In the genomic region with DNA sequence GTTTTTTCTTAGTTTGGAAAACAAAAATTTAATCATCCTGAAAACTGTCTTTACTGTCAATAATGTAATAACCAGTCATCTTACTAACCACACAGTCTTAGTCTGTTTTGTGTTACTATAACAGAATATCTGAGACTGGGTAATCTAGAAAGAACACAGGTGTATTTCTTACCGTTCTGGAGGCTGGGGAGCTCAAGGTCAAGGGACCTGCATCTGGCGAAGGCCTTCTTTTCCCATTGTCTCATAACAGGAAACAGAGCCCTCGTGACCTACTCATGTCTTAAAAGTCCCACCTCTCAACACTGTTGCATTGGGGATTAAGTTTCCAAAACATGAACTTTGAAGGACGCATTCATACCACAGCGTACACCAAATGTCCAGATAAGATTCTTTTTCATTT, we compare ENCODE assay signal across 20 cellular contexts.
A peak's percentile ranks its signal among the peaks of the same experiment; 100 is the strongest.
DNase-seq lines count a peak whose midpoint lies in the region; ATAC-seq, FAIRE-seq and TF ChIP-seq lines count a peak whose summit lies in the region.
"Had no signal": no experiment of that assay in that cellular context is flagged by ENCODE, and none has a peak within 500 bp of the region (broad histone marks: within the 10 kb centered on the region; RNA-seq: fewer than 3 reads in every experiment).

No MANE protein-coding gene starts in this region.

- no peaks in the 10 kb centered on the region for H3K36me3 Mint-ChIP-seq in CD8-positive, alpha-beta memory T cell
- H3K36me3 Mint-ChIP-seq: CD14-positive monocyte; CD4-positive, alpha-beta memory T cell; CD4-positive, CD25-positive, alpha-beta regulatory T cell had no signal

- H4K20me1 ChIP-seq in OCI-LY1 (ENCODE audit: insufficient read depth, low read length) (no peaks in the 10 kb centered on the region), SU-DHL-6 (ENCODE audit: low read depth, low read length) (no peaks in the 10 kb centered on the region)
- H4K20me1 ChIP-seq: BLaER1 had no signal

- CTCF ChIA-PET in CD8-positive, alpha-beta memory T cell (lab: Charles Lee), result no interaction called here

- H3F3A ChIP-seq in OCI-LY1 (ENCODE audit: insufficient read depth, low read length) (no peaks in the 10 kb centered on the region), SU-DHL-6 (ENCODE audit: insufficient read depth) (no peaks in the 10 kb centered on the region)

- H3K27ac Mint-ChIP-seq in CD8-positive, alpha-beta memory T cell, result no peak overlapping the region
- H3K27ac Mint-ChIP-seq: CD14-positive monocyte; CD4-positive, CD25-positive, alpha-beta regulatory T cell had no signal

- no peak overlapping the region for H3K4me3 Mint-ChIP-seq in CD8-positive, alpha-beta memory T cell
- H3K4me3 Mint-ChIP-seq: CD14-positive monocyte; CD4-positive, alpha-beta memory T cell; CD4-positive, CD25-positive, alpha-beta regulatory T cell had no signal

- no peak overlapping the region for H3K9ac ChIP-seq in OCI-LY1 (ENCODE audit: low read length)
- H3K9ac ChIP-seq in SU-DHL-6 (ENCODE audit: low read length), result no peak overlapping the region
- H3K9ac ChIP-seq: BLaER1 had no signal

- H3K9me2 ChIP-seq in OCI-LY1 (ENCODE audit: low read depth, low read length) (no peaks in the 10 kb centered on the region), SU-DHL-6 (replicated peaks; ENCODE audit: insufficient read depth, low read length) (no peaks in the 10 kb centered on the region)

- H3K79me2 ChIP-seq in OCI-LY1 (ENCODE audit: insufficient read depth, low read length) (no peaks in the 10 kb centered on the region), SU-DHL-6 (ENCODE audit: insufficient read depth, low read length) (no peaks in the 10 kb centered on the region)

- POLR2A ChIA-PET in CD8-positive, alpha-beta memory T cell (lab: Charles Lee), result no interaction called here

- intact Hi-C loops in pancreas (cut with DNase I), result no loop called here

- peaks cover 7% of the 10 kb centered on the region for H3K9me3 ChIP-seq in OCI-LY1 (ENCODE audit: low read length)
- no peaks in the 10 kb centered on the region for H3K9me3 ChIP-seq in SU-DHL-6 (ENCODE audit: insufficient read depth, low read length)
- no peaks in the 10 kb centered on the region for H3K9me3 ChIP-seq in pancreas
- no peaks in the 10 kb centered on the region for H3K9me3 ChIP-seq in CD8-positive, alpha-beta memory T cell (ENCODE audit: low read length)
- H3K9me3 ChIP-seq: BE2C, BLaER1, Caco-2 had no signal

- peaks cover 6 to 29% (median 12%) of the 10 kb centered on the region in 5 donors for H3K9me3 Mint-ChIP-seq in CD8-positive, alpha-beta memory T cell

- ATAC-seq in pancreas, result peak; percentile 30 to 72 (median 54)

- H3K27ac ChIP-seq in OCI-LY1 (ENCODE audit: low read depth, low read length, poor library complexity, severe bottlenecking) (no peak overlapping the region), SU-DHL-6 (ENCODE audit: low read depth, low read length) (no peak overlapping the region), pancreas (no peak overlapping the region)
- H3K27ac ChIP-seq in CD8-positive, alpha-beta memory T cell (ENCODE audit: low read depth, low read length), result no peak overlapping the region
- H3K27ac ChIP-seq: 22Rv1, BLaER1 had no signal

- no peak for FAIRE-seq in pancreas (lab: Jason Lieb, UNC)
- FAIRE-seq: D721Med, G401.6, GM12891 had no signal

- DNase-seq in pancreas (peak in 2 of 6 donors; percentile 16 to 26), 8988T (no peak)
- no peak for DNase-seq in CD8-positive, alpha-beta memory T cell
- DNase-seq: ACHN; BE2C; C1 segment of cervical spinal cord; Caco-2; Calu3; CD4-positive, alpha-beta memory T cell; CD4-positive, CD25-positive, alpha-beta regulatory T cell; DMS79 treated with DMSO at 0.1 percent for 48 hours; GF-D8 had no signal

- no peaks in the 10 kb centered on the region for H3K27me3 Mint-ChIP-seq in CD8-positive, alpha-beta memory T cell
- H3K27me3 Mint-ChIP-seq: CD4-positive, alpha-beta memory T cell; CD4-positive, CD25-positive, alpha-beta regulatory T cell had no signal

- no peaks in the 10 kb centered on the region for H3K27me3 ChIP-seq in OCI-LY1 (ENCODE audit: insufficient read depth, low read length)
- H3K27me3 ChIP-seq in SU-DHL-6 (ENCODE audit: low read length), result no peaks in the 10 kb centered on the region
- H3K27me3 ChIP-seq in pancreas, result no peaks in the 10 kb centered on the region
- H3K27me3 ChIP-seq in CD8-positive, alpha-beta memory T cell (ENCODE audit: insufficient read depth, low read length, poor library complexity, severe bottlenecking), result no peaks in the 10 kb centered on the region
- H3K27me3 ChIP-seq: BE2C, BLaER1 had no signal

- H3K4me1 ChIP-seq in OCI-LY1 (ENCODE audit: insufficient read depth, low read length, severe bottlenecking) (peaks cover 5% of the 10 kb centered on the region), pancreas (no peaks in the 10 kb centered on the region)
- H3K4me1 ChIP-seq in CD8-positive, alpha-beta memory T cell (ENCODE audit: insufficient read depth, low read length), result no peaks in the 10 kb centered on the region
- H3K4me1 ChIP-seq: BE2C, Caco-2 had no signal

- H3K36me3 ChIP-seq in OCI-LY1 (ENCODE audit: insufficient read depth, low read length) (no peaks in the 10 kb centered on the region), SU-DHL-6 (ENCODE audit: low read length) (no peaks in the 10 kb centered on the region), pancreas (no peaks in the 10 kb centered on the region)
- H3K36me3 ChIP-seq in CD8-positive, alpha-beta memory T cell (ENCODE audit: insufficient read depth, low read length), result no peaks in the 10 kb centered on the region
- H3K36me3 ChIP-seq: BE2C, BLaER1 had no signal

- no peaks in the 10 kb centered on the region for H3K4me1 Mint-ChIP-seq in CD8-positive, alpha-beta memory T cell
- H3K4me1 Mint-ChIP-seq: CD14-positive monocyte; CD4-positive, alpha-beta memory T cell; CD4-positive, CD25-positive, alpha-beta regulatory T cell had no signal

- H3K4me2 ChIP-seq in OCI-LY1 (ENCODE audit: low read length) (no peak overlapping the region), SU-DHL-6 (ENCODE audit: low read depth, low read length, poor library complexity, severe bottlenecking) (no peak overlapping the region)
- H3K4me2 ChIP-seq: BLaER1 had no signal

- 39 to 56% methylated on average over 5 of the region's 5 CpGs for WGBS in pancreas, 2 donors

- peak overlapping the region; percentile 38; the same call in 1 of the 2 replicates for H2AFZ ChIP-seq in OCI-LY1 (ENCODE audit: low read length)
- H2AFZ ChIP-seq in SU-DHL-6 (ENCODE audit: low read depth, low read length, severe bottlenecking), result peak overlapping the region; percentile 48

- TF ChIP-seq CTCF in OCI-LY1 (IDR thresholded peaks at IDR 0.05; ENCODE audit: low read length) (no peak), SU-DHL-6 (IDR thresholded peaks at IDR 0.05; ENCODE audit: insufficient read depth, low read length, poor library complexity, severe bottlenecking) (no peak), pancreas (IDR thresholded peaks at IDR 0.05) (no peak)

- H3K4me3 ChIP-seq in OCI-LY1 (ENCODE audit: low read depth, low read length, poor library complexity, severe bottlenecking) (no peak overlapping the region), SU-DHL-6 (ENCODE audit: insufficient read depth, low read length, poor library complexity, severe bottlenecking) (no peak overlapping the region), pancreas (no peak overlapping the region)
- H3K4me3 ChIP-seq in CD8-positive, alpha-beta memory T cell (ENCODE audit: low read length), result no peak overlapping the region
- H3K4me3 ChIP-seq: BLaER1 had no signal
